Comparison of ENCODE assay signal across 1 cellular context in the genomic region with DNA sequence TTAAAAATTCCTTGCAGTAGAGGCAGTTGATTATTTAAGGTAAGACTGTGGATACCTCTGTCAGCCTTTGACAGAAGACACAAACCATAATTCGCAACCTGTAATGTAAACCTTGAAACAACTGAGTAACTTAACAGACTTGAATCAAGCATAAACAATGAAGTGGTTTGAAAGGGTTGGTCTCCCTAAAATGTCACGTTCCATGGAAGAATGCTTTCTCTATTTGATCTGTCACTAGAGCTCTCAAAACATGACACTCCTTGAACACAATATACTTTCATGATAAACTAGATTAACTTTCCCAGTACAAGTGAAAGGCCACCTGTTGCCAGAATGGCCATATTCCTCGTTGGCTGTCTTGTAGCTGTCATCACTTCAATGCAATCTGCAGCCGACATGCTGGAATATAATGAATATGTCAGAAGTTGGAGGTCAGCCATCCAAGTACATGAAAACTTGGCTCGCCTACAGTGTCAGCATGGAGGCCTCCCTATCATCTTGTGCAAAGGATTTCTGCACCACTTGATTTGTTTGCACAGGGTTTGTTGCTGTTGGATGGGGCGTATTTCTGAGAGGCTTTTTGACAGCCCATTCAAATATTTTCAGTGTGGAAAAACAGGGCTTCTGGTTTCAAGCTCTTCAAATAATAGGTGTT.
TF ChIP-seq lines count a peak whose summit lies in the region.

No MANE protein-coding gene starts in this region.

TF ChIP-seq in HEK293, 187 proteins besides CTCF, POLR2A, EP300 and RAD21 (continued from another document):
- TF ChIP-seq ZBTB44 (tag by site-specific recombination; IDR thresholded peaks at IDR 0.05) (0 out of 2 replicates have a peak, but pooled peaks have one; percentile 36), ZNF10 (tag by site-specific recombination; IDR thresholded peaks at IDR 0.05) (no peak), GLI2 (tag by site-specific recombination; IDR thresholded peaks at IDR 0.05; ENCODE audit: borderline replicate concordance, low read depth) (0 out of 2 replicates have a peak, but pooled peaks have one; percentile 31), PRDM6 (tag by site-specific recombination; IDR thresholded peaks at IDR 0.05) (peak; percentile 81), ZNF600 (tag by site-specific recombination; IDR thresholded peaks at IDR 0.05) (no peak), OVOL3 (tag by site-specific recombination; IDR thresholded peaks at IDR 0.05) (peak; percentile 31; the same call in 1 of the 2 replicates), ZXDB (tag by site-specific recombination; IDR thresholded peaks at IDR 0.05) (no peak), KLF1 (tag by site-specific recombination; IDR thresholded peaks at IDR 0.05) (0 out of 2 replicates have a peak, but pooled peaks have one; percentile 10), SETDB1 (IDR thresholded peaks at IDR 0.05; ENCODE audit: insufficient read length, low read length) (no peak), ZNF175 (tag by site-specific recombination; IDR thresholded peaks at IDR 0.05) (no peak)
- TF ChIP-seq, protein P1, sequence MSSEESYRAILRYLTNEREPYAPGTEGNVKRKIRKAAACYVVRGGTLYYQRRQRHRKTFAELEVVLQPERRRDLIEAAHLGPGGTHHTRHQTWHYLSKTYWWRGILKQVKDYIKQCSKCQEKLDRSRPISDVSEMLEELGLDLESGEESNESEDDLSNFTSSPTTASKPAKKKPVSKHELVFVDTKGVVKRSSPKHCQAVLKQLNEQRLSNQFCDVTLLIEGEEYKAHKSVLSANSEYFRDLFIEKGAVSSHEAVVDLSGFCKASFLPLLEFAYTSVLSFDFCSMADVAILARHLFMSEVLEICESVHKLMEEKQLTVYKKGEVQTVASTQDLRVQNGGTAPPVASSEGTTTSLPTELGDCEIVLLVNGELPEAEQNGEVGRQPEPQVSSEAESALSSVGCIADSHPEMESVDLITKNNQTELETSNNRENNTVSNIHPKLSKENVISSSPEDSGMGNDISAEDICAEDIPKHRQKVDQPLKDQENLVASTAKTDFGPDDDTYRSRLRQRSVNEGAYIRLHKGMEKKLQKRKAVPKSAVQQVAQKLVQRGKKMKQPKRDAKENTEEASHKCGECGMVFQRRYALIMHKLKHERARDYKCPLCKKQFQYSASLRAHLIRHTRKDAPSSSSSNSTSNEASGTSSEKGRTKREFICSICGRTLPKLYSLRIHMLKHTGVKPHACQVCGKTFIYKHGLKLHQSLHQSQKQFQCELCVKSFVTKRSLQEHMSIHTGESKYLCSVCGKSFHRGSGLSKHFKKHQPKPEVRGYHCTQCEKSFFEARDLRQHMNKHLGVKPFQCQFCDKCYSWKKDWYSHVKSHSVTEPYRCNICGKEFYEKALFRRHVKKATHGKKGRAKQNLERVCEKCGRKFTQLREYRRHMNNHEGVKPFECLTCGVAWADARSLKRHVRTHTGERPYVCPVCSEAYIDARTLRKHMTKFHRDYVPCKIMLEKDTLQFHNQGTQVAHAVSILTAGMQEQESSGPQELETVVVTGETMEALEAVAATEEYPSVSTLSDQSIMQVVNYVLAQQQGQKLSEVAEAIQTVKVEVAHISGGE (tag by site-specific recombination; conservative IDR thresholded peaks at IDR 0.05; ENCODE audit: low read depth) = no peak
- TF ChIP-seq, protein P2, sequence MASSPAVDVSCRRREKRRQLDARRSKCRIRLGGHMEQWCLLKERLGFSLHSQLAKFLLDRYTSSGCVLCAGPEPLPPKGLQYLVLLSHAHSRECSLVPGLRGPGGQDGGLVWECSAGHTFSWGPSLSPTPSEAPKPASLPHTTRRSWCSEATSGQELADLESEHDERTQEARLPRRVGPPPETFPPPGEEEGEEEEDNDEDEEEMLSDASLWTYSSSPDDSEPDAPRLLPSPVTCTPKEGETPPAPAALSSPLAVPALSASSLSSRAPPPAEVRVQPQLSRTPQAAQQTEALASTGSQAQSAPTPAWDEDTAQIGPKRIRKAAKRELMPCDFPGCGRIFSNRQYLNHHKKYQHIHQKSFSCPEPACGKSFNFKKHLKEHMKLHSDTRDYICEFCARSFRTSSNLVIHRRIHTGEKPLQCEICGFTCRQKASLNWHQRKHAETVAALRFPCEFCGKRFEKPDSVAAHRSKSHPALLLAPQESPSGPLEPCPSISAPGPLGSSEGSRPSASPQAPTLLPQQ (tag by site-specific recombination; IDR thresholded peaks at IDR 0.05) = no peak
